ENCODE assay signal across 20 cellular contexts in genomic region chr6:167547328-167547692, GRCh38.
DNase-seq lines count a peak whose midpoint lies in the region; ATAC-seq and TF ChIP-seq lines count a peak whose summit lies in the region.
"Had no signal": no experiment of that assay in that cellular context is flagged by ENCODE, and none has a peak within 500 bp of the region (broad histone marks: within the 10 kb centered on the region; RNA-seq: fewer than 3 reads in every experiment).

No MANE protein-coding gene starts in this region.

- no peak overlapping the region for H3K18ac ChIP-seq in neuronal stem cell (ENCODE audit: low read length)

- H3K23ac ChIP-seq in neuronal stem cell (ENCODE audit: low read depth, low read length, poor library complexity) = no peak overlapping the region

- peak overlapping the region; percentile 79 for H2AK5ac ChIP-seq in neuronal stem cell (ENCODE audit: low read depth, low read length)

- intact Hi-C loops in left ventricle myocardium inferior (cut with micrococcal nuclease) = no loop called here
- intact Hi-C loops in cardiac septum (cut with DNase I) = no loop called here
- intact Hi-C loops in ascending aorta (cut with DNase I) = loop anchor here (5.0 to 10.0 kb wide), 2 partner anchors 280 to 1617 kb away; partner anchors contain the start of gene AFDN
- intact Hi-C loops in mucosa of descending colon (cut with DNase I, micrococcal nuclease) = no loop called here

- H2BK12ac ChIP-seq in neuronal stem cell (ENCODE audit: low read length) = no peak overlapping the region

- H3K79me1 ChIP-seq in neuronal stem cell (ENCODE audit: low read depth, low read length) = no peaks in the 10 kb centered on the region

- H3K4me1 ChIP-seq in left ventricle myocardium inferior = peaks cover 48% of the 10 kb centered on the region
- peaks cover 16 to 50% of the 10 kb centered on the region in 2 donors for H3K4me1 ChIP-seq in ascending aorta
- peaks cover 0 to 4% of the 10 kb centered on the region in 2 donors for H3K4me1 ChIP-seq in neuronal stem cell (ENCODE audit: control insufficient read depth in 2 of 2, insufficient read depth in 1 of 2, low read depth in 1 of 2, low read length in 2 of 2)
- H3K4me1 ChIP-seq in mucosa of descending colon (ENCODE audit: low read depth) = no peaks in the 10 kb centered on the region

- no peak for ATAC-seq in mucosa of descending colon
- ATAC-seq: GM12878, GM23338 had no signal

- H3K9me3 ChIP-seq in left ventricle myocardium inferior (replicated peaks) (peaks cover 5% of the 10 kb centered on the region), ascending aorta (peaks cover 0 to 4% of the 10 kb centered on the region in 2 donors), neuronal stem cell (replicated peaks in 1 of 2; ENCODE audit: control insufficient read depth in 2 of 2, insufficient read depth in 1 of 2, low read depth in 1 of 2, low read length in 2 of 2) (no peaks in the 10 kb centered on the region), mucosa of descending colon (no peaks in the 10 kb centered on the region)

- H4K91ac ChIP-seq in neuronal stem cell (ENCODE audit: low read depth, low read length, poor library complexity) = no peak overlapping the region

- H3K4me2 ChIP-seq in neuronal stem cell (ENCODE audit: insufficient read depth, low read length, poor library complexity, severe bottlenecking) = no peak overlapping the region
- H3K4me2 ChIP-seq: GM23338 had no signal

- no peak overlapping the region for H2BK5ac ChIP-seq in neuronal stem cell (ENCODE audit: low read length)

- H4K8ac ChIP-seq in neuronal stem cell (ENCODE audit: low read depth, low read length) = no peak overlapping the region

- H3K36me3 ChIP-seq in left ventricle myocardium inferior = no peaks in the 10 kb centered on the region
- H3K36me3 ChIP-seq in ascending aorta = no peaks in the 10 kb centered on the region
- H3K36me3 ChIP-seq in neuronal stem cell (replicated peaks in 1 of 2; ENCODE audit: control insufficient read depth in 2 of 2, insufficient read depth in 2 of 2, low read length in 2 of 2) = no peaks in the 10 kb centered on the region
- H3K36me3 ChIP-seq in mucosa of descending colon (ENCODE audit: low read depth) = no peaks in the 10 kb centered on the region

- peak overlapping the region; percentile 97 for H2BK15ac ChIP-seq in neuronal stem cell (ENCODE audit: low read length)

- no peak overlapping the region for H3K14ac ChIP-seq in neuronal stem cell (ENCODE audit: low read length)

- no peak for DNase-seq in left ventricle myocardium inferior
- DNase-seq in cardiac septum (ENCODE audit: low spot score) = no peak
- DNase-seq in ascending aorta (ENCODE audit: low spot score in 2 of 2) = no peak
- DNase-seq in neuronal stem cell (ENCODE audit: low spot score) = no peak
- no peak for DNase-seq in pons (ENCODE audit: low spot score)
- no peak for DNase-seq in mucosa of descending colon
- no peak for DNase-seq in T1000 (lab: John Stamatoyannopoulos, UW)
- DNase-seq: DMS 273 treated with DMSO at 0.1 percent for 48 hours; DMS79 treated with DMSO at 0.1 percent for 48 hours; HCEC 1CT; IMR-90; NCI-H1105; NCI-H2029 treated with DMSO at 0.1 percent for 48 hours; NCI-H226; NCI-H774; NK-92 treated with Interleukin-12 subunit alpha and Interleukin-12 subunit beta, amount 100 ng/mL, for 24 hours; SIG-M5 had no signal

- no peak overlapping the region for H2BK120ac ChIP-seq in neuronal stem cell (ENCODE audit: low read depth, low read length)

- no peak overlapping the region for H3K4me3 ChIP-seq in left ventricle myocardium inferior
- no peak overlapping the region for H3K4me3 ChIP-seq in ascending aorta
- no peak overlapping the region for H3K4me3 ChIP-seq in neuronal stem cell (ENCODE audit: low read length in 2 of 2)
- no peak overlapping the region for H3K4me3 ChIP-seq in mucosa of descending colon
- H3K4me3 ChIP-seq: GM12878, GM23338 had no signal

- no peak overlapping the region for H3K4ac ChIP-seq in neuronal stem cell (ENCODE audit: low read length)

- TF ChIP-seq CTCF in left ventricle myocardium inferior (IDR thresholded peaks at IDR 0.05; ENCODE audit: borderline replicate concordance) (no peak), ascending aorta (IDR thresholded peaks at IDR 0.05) (no peak), mucosa of descending colon (IDR thresholded peaks at IDR 0.05) (no peak)

- H3K27me3 ChIP-seq in left ventricle myocardium inferior (ENCODE audit: low read depth) (no peaks in the 10 kb centered on the region), ascending aorta (no peaks in the 10 kb centered on the region), neuronal stem cell (ENCODE audit: control insufficient read depth in 3 of 3, insufficient read depth in 3 of 3, low read depth in 1 of 3, low read length in 3 of 3) (no peaks in the 10 kb centered on the region)

- no peak overlapping the region for H3K9ac ChIP-seq in neuronal stem cell (ENCODE audit: low read depth, low read length, poor library complexity)

- H2AFZ ChIP-seq in neuronal stem cell (ENCODE audit: low read length) = no peak overlapping the region
- H2AFZ ChIP-seq: GM23338 had no signal

- H3K27ac ChIP-seq in left ventricle myocardium inferior (replicated peaks) (peak overlapping the region; percentile 73), ascending aorta (peak overlapping the region; percentile 90 to 91), neuronal stem cell (replicated peaks; ENCODE audit: low read length) (no peak overlapping the region)
- H3K27ac ChIP-seq: RWPE1 had no signal
